17 cellular contexts compared by ENCODE assay signal in the genomic region with DNA sequence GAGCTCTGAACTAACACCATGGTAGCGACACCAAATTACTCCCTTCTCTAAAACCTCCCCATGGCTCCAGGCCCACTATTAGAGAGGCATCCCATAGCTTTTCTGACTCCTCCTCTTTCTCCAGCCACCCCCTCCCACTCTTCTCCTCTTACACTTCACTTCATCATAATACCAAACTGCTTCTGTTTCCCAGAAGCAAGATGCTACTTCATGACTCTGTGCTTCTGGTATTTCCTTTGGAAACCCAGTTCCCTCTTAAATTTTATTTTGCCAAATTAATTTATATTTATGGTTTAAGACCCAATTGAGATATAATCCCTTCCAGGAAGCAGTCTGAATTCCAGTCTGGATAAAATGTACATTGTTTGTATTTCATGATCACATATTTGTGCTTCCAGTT.
"Had no signal": no experiment of that assay in that cellular context is flagged by ENCODE, and none has a peak within 500 bp of the region (broad histone marks: within the 10 kb centered on the region; RNA-seq: fewer than 3 reads in every experiment).

No MANE protein-coding gene starts in this region.

- H3K9me3 Mint-ChIP-seq: nephron progenitor cell had no signal

- H3K4me3 Mint-ChIP-seq: memory B cell; nephron progenitor cell; stimulated activated naive CD8-positive, alpha-beta T cell treated with anti-CD3 and anti-CD28 coated beads, Interleukin-15, amount 100 ng/mL, for 72 hours; T-helper 2 cell treated with Interferon-gamma antibody and Interleukin-4, amounts not matched to agents 5 μg/mL and 100 μg/mL, for 36 hours had no signal

- DNase-seq: activated CD4-positive, alpha-beta T cell treated with anti-CD3 and anti-CD28 coated beads, Interleukin-2, amount 50 U/mL, for 4 hours; activated CD4-positive, CD25-positive, alpha-beta regulatory T cell treated with anti-CD3 and anti-CD28 coated beads, Interleukin-2, amount 50 U/mL, for 72 hours; activated T-cell treated with anti-CD3 and anti-CD28 coated beads, Interleukin-2, amount 50 U/mL, for 1 hour; amygdala; esophagus squamous epithelium; gastrocnemius medialis; heart right ventricle; islet precursor cell; left ventricle myocardium inferior; nephron progenitor cell; stimulated activated CD4-positive, alpha-beta T cell treated with anti-CD3 and anti-CD28 coated beads, Interleukin-4, amount 100 ng/mL, for 1 hour; stimulated activated CD8-positive, alpha-beta memory T cell treated with anti-CD3 and anti-CD28 coated beads, Interleukin-4, amount 100 ng/mL, for 48 hours; stimulated activated naive CD8-positive, alpha-beta T cell treated with anti-CD3 and anti-CD28 coated beads, Interleukin-15, amount 100 ng/mL, for 72 hours had no signal

- H3K4me1 Mint-ChIP-seq: memory B cell; stimulated activated naive CD8-positive, alpha-beta T cell treated with anti-CD3 and anti-CD28 coated beads, Interleukin-15, amount 100 ng/mL, for 72 hours had no signal

- H3K4me3 ChIP-seq: esophagus squamous epithelium, gastrocnemius medialis, heart right ventricle, left ventricle myocardium inferior had no signal

- H3K27ac Mint-ChIP-seq: activated naive CD4-positive, alpha-beta T cell treated with anti-CD3 and anti-CD28 coated beads, Interleukin-2, amount 50 U/mL, for 72 hours; memory B cell; nephron progenitor cell; stimulated activated naive CD8-positive, alpha-beta T cell treated with anti-CD3 and anti-CD28 coated beads, Interleukin-15, amount 100 ng/mL, for 72 hours; T-helper 2 cell treated with Interferon-gamma antibody and Interleukin-4, amounts not matched to agents 5 μg/mL and 100 μg/mL, for 36 hours had no signal

- H3K36me3 Mint-ChIP-seq: activated naive CD4-positive, alpha-beta T cell treated with anti-CD3 and anti-CD28 coated beads, Interleukin-2, amount 50 U/mL, for 72 hours; memory B cell had no signal

- H3K27me3 Mint-ChIP-seq: memory B cell; stimulated activated naive CD8-positive, alpha-beta T cell treated with anti-CD3 and anti-CD28 coated beads, Interleukin-15, amount 100 ng/mL, for 72 hours had no signal

- ATAC-seq: activated naive CD4-positive, alpha-beta T cell treated with anti-CD3 and anti-CD28 coated beads, Interleukin-2, amount 50 U/mL, for 72 hours; gastrocnemius medialis; heart right ventricle; sciatic nerve; stimulated activated naive CD8-positive, alpha-beta T cell treated with anti-CD3 and anti-CD28 coated beads, Interleukin-15, amount 100 ng/mL, for 72 hours had no signal
